23 cellular contexts compared by ENCODE assay signal in genomic region chr6:143522034-143522600, GRCh38.
"Had no signal": no experiment of that assay in that cellular context is flagged by ENCODE, and none has a peak within 500 bp of the region (broad histone marks: within the 10 kb centered on the region; RNA-seq: fewer than 3 reads in every experiment).

No MANE protein-coding gene starts in this region.

- H3K27ac ChIP-seq: dorsolateral prefrontal cortex, ovary, right atrium auricular region, sigmoid colon, spleen, testis, tibial artery had no signal

- H3K36me3 ChIP-seq: ovary, right atrium auricular region, sigmoid colon, spleen, tibial artery had no signal

- H3K4me1 Mint-ChIP-seq: immature natural killer cell, natural killer cell had no signal

- H3K36me3 Mint-ChIP-seq: natural killer cell had no signal

- H3K27ac Mint-ChIP-seq: immature natural killer cell; memory B cell; natural killer cell; stimulated activated memory B cell treated with anti-CD40 and anti-IgM and Interleukin-4, amounts not matched to agents 10 μg/mL and 1 μg/mL and 100 μg/mL, for 72 hours; type B pancreatic cell had no signal

- DNase-seq: dorsolateral prefrontal cortex; effector CD4-positive, alpha-beta T cell; hypothalamus; immature natural killer cell; islet precursor cell; natural killer cell; occipital lobe; ovary; posterior cingulate gyrus; sigmoid colon; spleen; stimulated activated CD4-positive, alpha-beta T cell treated with anti-CD3 and anti-CD28 coated beads, Interleukin-4, amount 100 ng/mL, for 4 hours; stimulated activated naive CD8-positive, alpha-beta T cell treated with anti-CD3 and anti-CD28 coated beads, Interleukin-15, Interleukin-2, amounts not matched to agents 100 U/mL and 50 U/mL, for 24 hours; substantia nigra; testis; tibial artery had no signal

- FAIRE-seq: frontal cortex had no signal

- H3K9me3 Mint-ChIP-seq: immature natural killer cell, natural killer cell, type B pancreatic cell had no signal

- H3K27me3 ChIP-seq: dorsolateral prefrontal cortex, ovary, right atrium auricular region, sigmoid colon, spleen, testis, tibial artery had no signal

- H3K27me3 Mint-ChIP-seq: memory B cell; stimulated activated memory B cell treated with anti-CD40 and anti-IgM and Interleukin-4, amounts not matched to agents 10 μg/mL and 1 μg/mL and 100 μg/mL, for 72 hours had no signal

- H3K9me3 ChIP-seq: ovary, right atrium auricular region, sigmoid colon, testis, tibial artery had no signal

- H3K4me3 ChIP-seq: dorsolateral prefrontal cortex, lung, ovary, right atrium auricular region, sigmoid colon, spleen, testis, tibial artery had no signal

- ATAC-seq: left lobe of liver; stimulated activated memory B cell treated with anti-CD40 and anti-IgM and Interleukin-4, amounts not matched to agents 10 μg/mL and 1 μg/mL and 100 μg/mL, for 72 hours; stimulated activated naive CD8-positive, alpha-beta T cell treated with anti-CD3 and anti-CD28 coated beads, Interleukin-15, Interleukin-2, amounts not matched to agents 100 U/mL and 50 U/mL, for 24 hours had no signal

- H3K4me1 ChIP-seq: right atrium auricular region, sigmoid colon, spleen, testis, tibial artery had no signal

- H3K4me3 Mint-ChIP-seq: immature natural killer cell; memory B cell; natural killer cell; stimulated activated memory B cell treated with anti-CD40 and anti-IgM and Interleukin-4, amounts not matched to agents 10 μg/mL and 1 μg/mL and 100 μg/mL, for 72 hours; type B pancreatic cell had no signal
